Comparison of ENCODE assay signal across 8 cellular contexts in genomic region chr6:85675030-85675819, GRCh38. TPM values are rescaled to one million over a fixed set of nuclear protein-coding genes. Genes with fewer than 3 reads are reported as not detected.
DNase-seq lines count a peak whose midpoint lies in the region; ATAC-seq and TF ChIP-seq lines count a peak whose summit lies in the region.

No MANE protein-coding gene starts in this region.

- H3K36me3 Mint-ChIP-seq in neural progenitor cell, result peaks cover 41% of the 10 kb centered on the region

- H3F3A ChIP-seq in neural progenitor cell (ENCODE audit: low read depth), result peaks cover 79% of the 10 kb centered on the region

- H2AFZ ChIP-seq in neural progenitor cell (replicated peaks), result no peak overlapping the region

- ATAC-seq in HG02798 (IDR thresholded peaks at IDR 0.05; ENCODE audit: poor library complexity, unreplicated experiment), result no peak

- peak overlapping the region; percentile 100 for H3K4me3 Mint-ChIP-seq in neural progenitor cell

- no peak overlapping the region for H3K27ac Mint-ChIP-seq in neural progenitor cell

- peaks cover 77% of the 10 kb centered on the region for H3K79me2 ChIP-seq in neural progenitor cell (ENCODE audit: low read depth)

- H3K4me3 ChIP-seq in NB4 (ENCODE audit: low read depth, low read length) (peak overlapping the region; percentile 97), choroid plexus epithelial cell (ENCODE audit: low read depth, low read length) (peak overlapping the region; percentile 92), neural progenitor cell (peak overlapping the region; percentile 81)

- TF ChIP-seq CTCF in NB4 (IDR thresholded peaks at IDR 0.05; ENCODE audit: low read depth, low read length) (no peak), choroid plexus epithelial cell (conservative IDR thresholded peaks at IDR 0.05; ENCODE audit: low read depth, low read length) (no peak), neural progenitor cell (IDR thresholded peaks at IDR 0.05) (no peak)

- DNase-seq in ELR (ENCODE audit: low read depth) (peak; percentile 83), NB4 (ENCODE audit: low read depth) (peak; percentile 60), choroid plexus epithelial cell (ENCODE audit: low read depth) (peak; percentile 71), neural progenitor cell (ENCODE audit: low spot score) (peak; percentile 39), NCI-H2171 treated with DMSO at 0.1 percent for 48 hours (lab: John Stamatoyannopoulos, UW) (no peak), NCI-H1694 (lab: John Stamatoyannopoulos, UW) (no peak)
- no peak for DNase-seq in stimulated activated CD4-positive, alpha-beta T cell treated with anti-CD3 and anti-CD28 coated beads, Interleukin-2, amount 100 ng/mL, for 24 hours

- H4K20me1 ChIP-seq in neural progenitor cell (ENCODE audit: low read depth), result peaks cover 72% of the 10 kb centered on the region

- H3K4me1 ChIP-seq in neural progenitor cell, result peaks cover 29% of the 10 kb centered on the region

- H3K9ac ChIP-seq in neural progenitor cell, result no peak overlapping the region

- peaks cover 38% of the 10 kb centered on the region for H3K4me1 Mint-ChIP-seq in neural progenitor cell

- peaks cover 2% of the 10 kb centered on the region for H3K27me3 Mint-ChIP-seq in neural progenitor cell (ENCODE audit: insufficient read depth, low read depth)

- H3K27ac ChIP-seq in neural progenitor cell, result no peak overlapping the region

- no peak for TF ChIP-seq POLR2A in NB4 (IDR thresholded peaks at IDR 0.05; ENCODE audit: extremely low read depth, insufficient read length)

- H3K27me3 ChIP-seq in neural progenitor cell, result no peaks in the 10 kb centered on the region

- peak overlapping the region; percentile 97 for H3K4me2 ChIP-seq in neural progenitor cell

- no peaks in the 10 kb centered on the region for H3K9me3 ChIP-seq in neural progenitor cell (ENCODE audit: low read depth)

- peaks cover 6% of the 10 kb centered on the region for H3K36me3 ChIP-seq in neural progenitor cell

- no peaks in the 10 kb centered on the region for H3K9me3 Mint-ChIP-seq in neural progenitor cell

RNA-seq across cellular contexts. Expression of gene SYNCRIP, which starts 32.5 kb away (rescaled TPM):
- total RNA-seq in neural progenitor cell (ENCODE audit: low replicate concordance), result 80.5 and 150 TPM in 2 replicates

Comparison
In these comparisons a context has a peak if more than half of its experiments do, and no peak if none do; other contexts are left out.
1. DNase-seq: peak in ELR (single experiment), NB4 (single experiment), choroid plexus epithelial cell (single experiment) and neural progenitor cell (single experiment); none in NCI-H2171 treated with DMSO at 0.1 percent for 48 hours (single experiment), stimulated activated CD4-positive, alpha-beta T cell treated with anti-CD3 and anti-CD28 coated beads, Interleukin-2, amount 100 ng/mL, for 24 hours (0 of 2) and NCI-H1694 (single experiment).
2. Peak in every context shown above with its lines, with median percentiles within 50 percentile points of each other: H3K4me3 ChIP-seq.